ENCODE assay signal across 24 cellular contexts in the genomic region with DNA sequence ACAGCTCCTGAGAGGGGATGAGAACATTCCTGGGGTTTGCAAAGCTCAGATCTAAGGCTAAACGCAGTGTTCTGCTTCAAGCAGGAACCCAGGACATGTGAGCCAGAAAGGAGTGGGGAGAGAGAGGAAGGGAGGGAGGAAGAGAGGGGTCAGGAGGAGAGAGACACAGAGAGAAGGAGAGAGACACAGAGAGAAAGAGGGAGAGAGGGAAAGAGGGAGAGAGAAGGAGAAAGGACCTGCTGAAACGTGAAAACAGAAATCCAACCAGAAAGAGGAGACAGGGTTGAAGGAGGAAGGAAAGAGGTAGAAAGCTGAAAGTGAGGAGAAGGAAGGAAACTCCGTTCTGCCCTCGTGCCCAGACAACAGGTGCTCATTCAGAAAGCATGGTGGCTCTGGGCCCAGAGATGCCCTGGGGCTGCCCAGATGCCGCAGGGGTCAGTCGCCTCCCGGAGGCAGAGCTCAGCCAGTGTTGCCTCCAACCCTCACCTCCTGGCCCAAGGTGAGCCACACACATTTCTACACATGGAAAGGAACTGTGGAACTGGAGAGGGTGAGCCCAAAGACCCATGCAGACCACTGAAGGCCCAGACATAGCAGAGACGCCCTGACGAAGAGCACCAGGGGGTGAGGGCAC. TPM values are rescaled to one million over a fixed set of nuclear protein-coding genes. Genes with fewer than 3 reads are reported as not detected.
"Had no signal": no experiment of that assay in that cellular context is flagged by ENCODE, and none has a peak within 500 bp of the region (broad histone marks: within the 10 kb centered on the region; RNA-seq: fewer than 3 reads in every experiment).

No MANE protein-coding gene starts in this region.

- H3K27ac ChIP-seq: coronary artery, gastrocnemius medialis, parathyroid adenoma, prostate gland, right lobe of liver, tibial artery, upper lobe of left lung, uterus had no signal

- H3K4me3 ChIP-seq: coronary artery, gastrocnemius medialis, prostate gland, right lobe of liver, tibial artery, upper lobe of left lung, uterus had no signal

- H3K9me3 ChIP-seq: gastrocnemius medialis, prostate gland, right lobe of liver, tibial artery, upper lobe of left lung, uterus had no signal

- H3K36me3 ChIP-seq: gastrocnemius medialis, prostate gland, right lobe of liver, tibial artery, upper lobe of left lung, uterus had no signal

- H3K9ac ChIP-seq: parathyroid adenoma had no signal

- H3K27me3 ChIP-seq: right lobe of liver, upper lobe of left lung, uterus had no signal

- FAIRE-seq: keratinocyte had no signal

- H3K4me1 ChIP-seq: gastrocnemius medialis, parathyroid adenoma, prostate gland, right lobe of liver, tibial artery, upper lobe of left lung, uterus had no signal

- DNase-seq: effector CD4-positive, alpha-beta T cell; gastrocnemius medialis; immature natural killer cell; left cardiac atrium; mesendoderm; naive B cell; retina; stimulated activated CD4-positive, alpha-beta T cell treated with anti-CD3 and anti-CD28 coated beads, Interleukin-4, amount 100 ng/mL, for 1 hour; stimulated activated CD8-positive, alpha-beta memory T cell treated with anti-CD3 and anti-CD28 coated beads, Interleukin-4, amount 100 ng/mL, for 48 hours; tibial artery; upper lobe of left lung; uterus had no signal

- ATAC-seq: gastrocnemius medialis; left cardiac atrium; right lobe of liver; stimulated activated effector memory CD8-positive, alpha-beta T cell treated with anti-CD3 and anti-CD28 coated beads, Interleukin-12 subunit alpha, Interleukin-12 subunit beta, amount 100 ng/mL, for 72 hours had no signal

RNA-seq across cellular contexts. Expression of a gene that starts 49.0 kb away (rescaled TPM):
- total RNA-seq: dermis microvascular lymphatic vessel endothelial cell, fibroblast of villous mesenchyme, gastrocnemius medialis, left cardiac atrium, lung microvascular endothelial cell, omental fat pad, prostate gland, temporal lobe, uterus had no signal
- polyA plus RNA-seq: esophagus, keratinocyte had no signal
